Comparison of ENCODE assay signal across 1 cellular context in genomic region chr1:53483170-53483569, GRCh38.
TF ChIP-seq lines count a peak whose summit lies in the region.

No MANE protein-coding gene starts in this region.

TF ChIP-seq in GM23338, 12 proteins besides CTCF, POLR2A, EP300 and RAD21 (continued from another document):
- TF ChIP-seq, protein P1, sequence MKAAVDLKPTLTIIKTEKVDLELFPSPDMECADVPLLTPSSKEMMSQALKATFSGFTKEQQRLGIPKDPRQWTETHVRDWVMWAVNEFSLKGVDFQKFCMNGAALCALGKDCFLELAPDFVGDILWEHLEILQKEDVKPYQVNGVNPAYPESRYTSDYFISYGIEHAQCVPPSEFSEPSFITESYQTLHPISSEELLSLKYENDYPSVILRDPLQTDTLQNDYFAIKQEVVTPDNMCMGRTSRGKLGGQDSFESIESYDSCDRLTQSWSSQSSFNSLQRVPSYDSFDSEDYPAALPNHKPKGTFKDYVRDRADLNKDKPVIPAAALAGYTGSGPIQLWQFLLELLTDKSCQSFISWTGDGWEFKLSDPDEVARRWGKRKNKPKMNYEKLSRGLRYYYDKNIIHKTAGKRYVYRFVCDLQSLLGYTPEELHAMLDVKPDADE (IDR thresholded peaks at IDR 0.05), result no peak
- TF ChIP-seq POLR2AphosphoS5 (IDR thresholded peaks at IDR 0.05; ENCODE audit: low read depth) (no peak), EZH2phosphoT487 (IDR thresholded peaks at IDR 0.05; ENCODE audit: unreplicated experiment) (no peak), ZNF114 (CRISPR knock-in tag; IDR thresholded peaks at IDR 0.05) (no peak)
TF ChIP-seq in GM23338: peak in this region for 0.
